In the genomic region with DNA sequence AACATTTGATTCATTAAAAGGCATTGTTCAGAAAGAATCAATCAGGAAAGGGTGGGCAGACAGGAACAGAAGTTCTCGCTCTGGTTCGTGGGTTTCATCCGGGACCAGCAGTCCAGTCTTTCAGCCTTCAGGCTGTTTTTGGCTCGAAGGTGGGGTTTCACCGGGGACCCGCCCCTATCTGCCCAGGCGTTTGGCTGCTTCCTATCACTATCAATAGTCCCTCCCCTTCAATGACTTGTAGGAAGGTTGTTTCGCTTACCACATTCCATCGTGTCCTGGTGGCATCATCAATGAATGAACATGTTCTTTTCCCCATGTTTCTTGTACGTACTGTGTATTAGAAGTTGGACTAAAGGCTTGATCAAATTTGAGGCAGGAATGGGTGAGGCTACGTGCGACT, we compare ENCODE assay signal across 38 cellular contexts.
"Had no signal": no experiment of that assay in that cellular context is flagged by ENCODE, and none has a peak within 500 bp of the region (broad histone marks: within the 10 kb centered on the region; RNA-seq: fewer than 3 reads in every experiment).

No MANE protein-coding gene starts in this region.

- H3K36me3 Mint-ChIP-seq: activated CD4-positive, alpha-beta memory T cell treated with anti-CD3 and anti-CD28 coated beads for 36 hours; immature natural killer cell; naive thymus-derived CD4-positive, alpha-beta T cell had no signal

- H3K9me3 Mint-ChIP-seq: activated CD4-positive, alpha-beta memory T cell treated with anti-CD3 and anti-CD28 coated beads for 36 hours; activated CD4-positive, alpha-beta T cell treated with anti-CD3 and anti-CD28 coated beads, Interleukin-2, amount 10 ng/mL, durations not matched to agents 24 days and 14 days; activated naive CD4-positive, alpha-beta T cell treated with anti-CD3 and anti-CD28 coated beads for 36 hours; activated naive CD8-positive, alpha-beta T cell treated with anti-CD3 and anti-CD28 coated beads for 36 hours; brain; immature natural killer cell; naive thymus-derived CD4-positive, alpha-beta T cell; stimulated activated memory B cell treated with anti-CD40 and anti-IgM and Interleukin-4, amounts not matched to agents 10 μg/mL and 1 μg/mL and 100 μg/mL, for 72 hours; stimulated activated naive CD8-positive, alpha-beta T cell treated with anti-CD3 and anti-CD28 coated beads, Interleukin-15, amount 100 ng/mL, for 72 hours; T-helper 2 cell treated with Interferon-gamma antibody and Interleukin-4, amounts not matched to agents 5 μg/mL and 100 μg/mL, for 36 hours had no signal

- H3K9me3 ChIP-seq: adrenal gland, colonic mucosa, gastrocnemius medialis, pancreas, psoas muscle, sigmoid colon, thyroid gland had no signal

- H3K4me1 ChIP-seq: colonic mucosa, gastrocnemius medialis, psoas muscle had no signal

- H3K36me3 ChIP-seq: adrenal gland, cardiac muscle cell, colonic mucosa, gastrocnemius medialis, pancreas, sigmoid colon, thyroid gland had no signal

- H3K27me3 ChIP-seq: adrenal gland, cardiac muscle cell, colonic mucosa, gastrocnemius medialis, pancreas, sigmoid colon, thyroid gland had no signal

- FAIRE-seq: kidney, pancreas, small intestine, TTC549 had no signal

- H3K4me3 ChIP-seq: adrenal gland, cardiac muscle cell, colonic mucosa, gastrocnemius medialis, pancreas, psoas muscle, sigmoid colon, thyroid gland had no signal

- H3K4me3 Mint-ChIP-seq: activated CD4-positive, alpha-beta memory T cell treated with anti-CD3 and anti-CD28 coated beads for 36 hours; activated CD4-positive, alpha-beta T cell treated with anti-CD3 and anti-CD28 coated beads, Interleukin-2, amount 10 ng/mL, durations not matched to agents 24 days and 14 days; activated naive CD4-positive, alpha-beta T cell treated with anti-CD3 and anti-CD28 coated beads for 36 hours; activated naive CD8-positive, alpha-beta T cell treated with anti-CD3 and anti-CD28 coated beads for 36 hours; brain; immature natural killer cell; naive thymus-derived CD4-positive, alpha-beta T cell; stimulated activated memory B cell treated with anti-CD40 and anti-IgM and Interleukin-4, amounts not matched to agents 10 μg/mL and 1 μg/mL and 100 μg/mL, for 72 hours; stimulated activated naive CD8-positive, alpha-beta T cell treated with anti-CD3 and anti-CD28 coated beads, Interleukin-15, amount 100 ng/mL, for 72 hours; T-helper 2 cell treated with Interferon-gamma antibody and Interleukin-4, amounts not matched to agents 5 μg/mL and 100 μg/mL, for 36 hours had no signal

- H3K27ac ChIP-seq: adrenal gland, cardiac muscle cell, colonic mucosa, gastrocnemius medialis, pancreas, psoas muscle, sigmoid colon, thyroid gland, WERI-Rb-1 had no signal

- H3K27ac Mint-ChIP-seq: activated CD4-positive, alpha-beta memory T cell treated with anti-CD3 and anti-CD28 coated beads for 36 hours; activated CD4-positive, alpha-beta T cell treated with anti-CD3 and anti-CD28 coated beads, Interleukin-2, amount 10 ng/mL, durations not matched to agents 24 days and 14 days; activated naive CD4-positive, alpha-beta T cell treated with anti-CD3 and anti-CD28 coated beads for 36 hours; activated naive CD8-positive, alpha-beta T cell treated with anti-CD3 and anti-CD28 coated beads for 36 hours; immature natural killer cell; stimulated activated memory B cell treated with anti-CD40 and anti-IgM and Interleukin-4, amounts not matched to agents 10 μg/mL and 1 μg/mL and 100 μg/mL, for 72 hours; stimulated activated naive CD8-positive, alpha-beta T cell treated with anti-CD3 and anti-CD28 coated beads, Interleukin-15, amount 100 ng/mL, for 72 hours; T-helper 2 cell treated with Interferon-gamma antibody and Interleukin-4, amounts not matched to agents 5 μg/mL and 100 μg/mL, for 36 hours had no signal

- H3K27me3 Mint-ChIP-seq: activated CD4-positive, alpha-beta memory T cell treated with anti-CD3 and anti-CD28 coated beads for 36 hours; activated naive CD8-positive, alpha-beta T cell treated with anti-CD3 and anti-CD28 coated beads for 36 hours; brain; stimulated activated memory B cell treated with anti-CD40 and anti-IgM and Interleukin-4, amounts not matched to agents 10 μg/mL and 1 μg/mL and 100 μg/mL, for 72 hours; stimulated activated naive CD8-positive, alpha-beta T cell treated with anti-CD3 and anti-CD28 coated beads, Interleukin-15, amount 100 ng/mL, for 72 hours had no signal

- ATAC-seq: gastrocnemius medialis; naive thymus-derived CD4-positive, alpha-beta T cell; pancreas; psoas muscle; stimulated activated naive CD8-positive, alpha-beta T cell treated with anti-CD3 and anti-CD28 coated beads, Interleukin-15, amount 100 ng/mL, for 72 hours had no signal

- H3K4me1 Mint-ChIP-seq: activated CD4-positive, alpha-beta T cell treated with anti-CD3 and anti-CD28 coated beads, Interleukin-2, amount 10 ng/mL, durations not matched to agents 24 days and 14 days; activated naive CD8-positive, alpha-beta T cell treated with anti-CD3 and anti-CD28 coated beads for 36 hours; immature natural killer cell; naive thymus-derived CD4-positive, alpha-beta T cell; stimulated activated naive CD8-positive, alpha-beta T cell treated with anti-CD3 and anti-CD28 coated beads, Interleukin-15, amount 100 ng/mL, for 72 hours had no signal

- DNase-seq: activated CD4-positive, alpha-beta memory T cell treated with anti-CD3 and anti-CD28 coated beads for 36 hours; activated CD4-positive, alpha-beta T cell treated with anti-CD3 and anti-CD28 coated beads, Interleukin-2, amount 10 ng/mL, durations not matched to agents 24 days and 14 days; activated CD4-positive, CD25-positive, alpha-beta regulatory T cell treated with anti-CD3 and anti-CD28 coated beads, Interleukin-2, amount 50 U/mL, for 72 hours; activated effector memory CD4-positive, alpha-beta T cell treated with Interleukin-2 at 50 U/mL for 16 hours; activated naive CD4-positive, alpha-beta T cell treated with anti-CD3 and anti-CD28 coated beads for 36 hours; activated naive CD8-positive, alpha-beta T cell treated with anti-CD3 and anti-CD28 coated beads for 36 hours; activated T-cell treated with anti-CD3 and anti-CD28 coated beads for 4 hours; aorta; cerebellar nuclear complex; colonic mucosa; effector memory CD4-positive, alpha-beta T cell; erythroblast; gastrocnemius medialis; head of caudate nucleus; hippocampal formation; immature natural killer cell; kidney; left colon; mammary epithelial cell; midbrain; naive thymus-derived CD4-positive, alpha-beta T cell; nucleus accumbens; pancreas; psoas muscle; sigmoid colon; small intestine; stimulated activated CD4-positive, alpha-beta T cell treated with anti-CD3 and anti-CD28 coated beads, Interleukin-4, amount 100 ng/mL, for 4 hours; stimulated activated CD8-positive, alpha-beta memory T cell treated with anti-CD3 and anti-CD28 coated beads, Interleukin-4, amount 100 ng/mL, for 48 hours; stimulated activated naive CD8-positive, alpha-beta T cell treated with anti-CD3 and anti-CD28 coated beads, Interleukin-15, amount 100 ng/mL, for 72 hours; T-helper 1 cell; thyroid gland; WERI-Rb-1 had no signal
